In the genomic region with DNA sequence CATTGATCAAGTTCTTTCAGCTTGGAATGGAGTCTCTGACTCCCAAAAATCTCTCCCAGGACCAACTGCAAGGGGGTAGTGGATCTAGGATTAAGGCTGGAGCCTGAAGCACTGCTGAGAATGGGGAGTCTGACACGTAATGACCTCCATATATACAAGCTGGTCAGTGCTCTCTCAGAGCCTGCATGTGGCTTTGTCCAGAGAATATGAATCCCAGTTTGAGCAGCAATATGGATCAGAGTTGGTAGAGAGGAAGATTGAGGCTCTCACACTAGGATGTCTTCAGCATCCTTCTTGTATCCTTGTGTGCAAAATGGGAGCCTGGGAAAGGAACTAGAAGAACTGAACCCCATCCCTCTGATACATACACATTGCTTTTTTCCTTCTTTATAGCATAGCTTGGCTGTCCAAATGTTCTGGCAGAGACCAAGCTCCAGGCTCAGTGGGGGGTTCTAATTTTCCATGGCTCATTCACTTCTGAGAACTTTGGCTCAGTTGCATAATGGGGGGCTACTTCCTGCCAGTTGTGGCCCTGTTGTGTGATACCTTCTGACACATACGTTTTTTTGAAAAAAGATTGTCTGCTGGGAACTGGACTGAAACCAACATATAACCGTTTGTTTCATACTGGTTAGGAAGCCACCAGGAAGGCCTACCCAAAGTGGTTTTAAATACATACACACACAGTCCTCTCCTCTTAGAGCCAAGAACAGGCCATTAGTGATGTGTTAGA, we compare ENCODE assay signal across 12 cellular contexts.
DNase-seq lines count a peak whose midpoint lies in the region; ATAC-seq, FAIRE-seq and TF ChIP-seq lines count a peak whose summit lies in the region.
"Had no signal": no experiment of that assay in that cellular context is flagged by ENCODE, and none has a peak within 500 bp of the region (broad histone marks: within the 10 kb centered on the region; RNA-seq: fewer than 3 reads in every experiment).

No MANE protein-coding gene starts in this region.

- H3K36me3 ChIP-seq in HCT116 (ENCODE audit: control insufficient read depth in 1 of 2, insufficient read depth in 2 of 2, low read length in 2 of 2) = no peaks in the 10 kb centered on the region

- POLR2A ChIA-PET in A549 (lab: Yijun Ruan, JAX) = no interaction called here
- POLR2A ChIA-PET in HCT116 (lab: Charles Lee) = interaction anchor here (1.3 to 1.4 kb wide), 2 partner anchors 48 to 62 kb away, joined by 3 to 4 read pairs; no protein-coding TSS in a partner anchor

- TF ChIP-seq RAD21 in A549 (conservative IDR thresholded peaks at IDR 0.05 in 1 of 2, IDR thresholded peaks at IDR 0.05 in 1 of 2) (no peak), HCT116 (IDR thresholded peaks at IDR 0.05; ENCODE audit: low read depth) (no peak)

- H3K36me3 Mint-ChIP-seq in activated naive CD8-positive, alpha-beta T cell treated with anti-CD3 and anti-CD28 coated beads for 36 hours = peaks cover 44% of the 10 kb centered on the region

- H3K27ac Mint-ChIP-seq in activated naive CD8-positive, alpha-beta T cell treated with anti-CD3 and anti-CD28 coated beads for 36 hours = peak overlapping the region; percentile 83
- H3K27ac Mint-ChIP-seq: B cell had no signal

- TF ChIP-seq CTCF in A549 (IDR thresholded peaks at IDR 0.05) = no peak
- no peak for TF ChIP-seq CTCF in HCT116 (IDR thresholded peaks at IDR 0.05 in 2 of 3, conservative IDR thresholded peaks at IDR 0.05 in 1 of 3; ENCODE audit: borderline replicate concordance in 1 of 3, insufficient read depth in 1 of 3, low read depth in 2 of 3, low read length in 2 of 3)

- no peaks in the 10 kb centered on the region for H3K9me2 ChIP-seq in HCT116 (ENCODE audit: insufficient read depth)

- no peak overlapping the region for H2AFZ ChIP-seq in HCT116 (ENCODE audit: low read depth, low read length, poor library complexity, severe bottlenecking)

- peak; percentile 21 to 42; a peak in 3 of 6 replicates for ATAC-seq in A549
- peak; percentile 45 for ATAC-seq in HCT116
- ATAC-seq in HG02623 (IDR thresholded peaks at IDR 0.05; ENCODE audit: unreplicated experiment) = no peak

- H3K27me3 ChIP-seq in HCT116 (ENCODE audit: insufficient read depth, low read length) = no peaks in the 10 kb centered on the region

- 83% methylated on average over 3 of the region's 3 CpGs for WGBS in A549 (ENCODE audit: missing lambda C conversion rate)

- CTCF ChIA-PET in A549 (lab: Yijun Ruan, JAX) = interaction anchor here (0.9 to 1.7 kb wide), 5 partner anchors 13 to 277 kb away, joined by 3 to 5 read pairs (median 4); no protein-coding TSS in a partner anchor
- CTCF ChIA-PET in HCT116 (lab: Charles Lee) = no interaction called here

- H3K27ac ChIP-seq in A549 (peak overlapping the region; percentile 48 to 63; a peak in 4 of 6 replicates), HCT116 (ENCODE audit: low read depth, low read length) (peak overlapping the region; percentile 23; the same call in 1 of the 2 replicates)

- no peak for DNase-seq in A549 (ENCODE audit: low read depth in 1 of 2, low spot score in 1 of 2)
- no peak for DNase-seq in HCT116 (ENCODE audit: low read depth, low spot score)
- DNase-seq in activated naive CD8-positive, alpha-beta T cell treated with anti-CD3 and anti-CD28 coated beads for 36 hours = peak; percentile 40
- peak; percentile 65 for DNase-seq in kidney tubule cell (ENCODE audit: low spot score)
- DNase-seq in T1000 (lab: John Stamatoyannopoulos, UW) = no peak
- DNase-seq in NCI-H1092 (lab: John Stamatoyannopoulos, UW) = no peak
- no peak for DNase-seq in DMS79 treated with DMSO at 0.1 percent for 48 hours (lab: John Stamatoyannopoulos, UW)
- DNase-seq: caudate nucleus; NCI-H748 treated with DMSO at 0.1 percent for 48 hours; stimulated activated CD4-positive, alpha-beta T cell treated with anti-CD3 and anti-CD28 coated beads, Interleukin-1b, Interleukin-23, amount 100 ng/mL, for 48 hours had no signal

- no peaks in the 10 kb centered on the region for H4K20me1 ChIP-seq in HCT116 (ENCODE audit: insufficient read depth)

- H3K9me3 ChIP-seq in A549 (no peaks in the 10 kb centered on the region), HCT116 (ENCODE audit: control insufficient read depth in 1 of 2, insufficient read depth in 1 of 2, low read depth in 1 of 2, low read length in 2 of 2) (no peaks in the 10 kb centered on the region)

- H3K9ac ChIP-seq in HCT116 (ENCODE audit: low read length) = peak overlapping the region; percentile 62

- TF ChIP-seq POLR2A in A549 (IDR thresholded peaks at IDR 0.05; ENCODE audit: low read length) (no peak), HCT116 (IDR thresholded peaks at IDR 0.05; ENCODE audit: borderline replicate concordance, extremely low read depth, insufficient read depth, insufficient read length) (no peak)

- TF ChIP-seq EP300 in A549 (IDR thresholded peaks at IDR 0.05) = no peak

- H3K4me1 ChIP-seq in A549 (peaks cover 22% of the 10 kb centered on the region; the same call in 2 of the 3 replicates), HCT116 (ENCODE audit: control insufficient read depth in 1 of 2, insufficient read depth in 2 of 2, low read length in 2 of 2) (peaks cover 14 to 39% of the 10 kb centered on the region in 2 experiments)

- TSS peak; percentile 73 for BruUV-seq in HCT116 (replicated peaks; lab: Mats Ljungman, UMichigan)

- H3K9me3 Mint-ChIP-seq in activated naive CD8-positive, alpha-beta T cell treated with anti-CD3 and anti-CD28 coated beads for 36 hours = peaks cover 19% of the 10 kb centered on the region

- peak overlapping the region; percentile 71 for H3K4me2 ChIP-seq in A549
- H3K4me2 ChIP-seq in HCT116 (ENCODE audit: low read length) = peak overlapping the region; percentile 84

- intact Hi-C loops in HCT116 (cut with micrococcal nuclease) = loop anchor here (2.0 to 5.0 kb wide), 3 partner anchors 48 to 242 kb away; no protein-coding TSS in a partner anchor

- peaks cover 65% of the 10 kb centered on the region for H3K4me1 Mint-ChIP-seq in activated naive CD8-positive, alpha-beta T cell treated with anti-CD3 and anti-CD28 coated beads for 36 hours

- RAD21 ChIA-PET in HCT116 (lab: Charles Lee; ENCODE audit: low non-redundant PET in 1 of 2, low total read pairs in 2 of 2, uncharacterized antibody in 2 of 2, unreplicated experiment in 2 of 2) = interaction anchor here in 1 of 2 experiments (0.7 kb wide), 1 partner anchor 35 kb away, joined by 4 read pairs; no protein-coding TSS in a partner anchor

- no peak for FAIRE-seq in A549 (lab: Jason Lieb, UNC)

- no peaks in the 10 kb centered on the region for H3K27me3 Mint-ChIP-seq in activated naive CD8-positive, alpha-beta T cell treated with anti-CD3 and anti-CD28 coated beads for 36 hours
- H3K27me3 Mint-ChIP-seq: B cell had no signal

- H3K4me3 ChIP-seq in A549 (no peak overlapping the region), HCT116 (replicated peaks in 1 of 2; ENCODE audit: low read depth in 1 of 2, low read length in 2 of 2) (peak overlapping the region in 1 of 2 experiments; percentile 51; a peak in 2 of 4 replicates)

- H3K79me2 ChIP-seq in HCT116 (ENCODE audit: insufficient read depth, low read length) = no peaks in the 10 kb centered on the region

- H3K4me3 Mint-ChIP-seq in activated naive CD8-positive, alpha-beta T cell treated with anti-CD3 and anti-CD28 coated beads for 36 hours = peak overlapping the region; percentile 30
- H3K4me3 Mint-ChIP-seq: B cell had no signal

TF ChIP-seq in A549, 52 proteins besides CTCF, POLR2A, EP300 and RAD21 (continues in another document):
- TF ChIP-seq MAFK (IDR thresholded peaks at IDR 0.05; ENCODE audit: partially characterized antibody) (no peak), HOXB5 (CRISPR knock-in tag; IDR thresholded peaks at IDR 0.05) (no peak), CHD2 (IDR thresholded peaks at IDR 0.05; ENCODE audit: low read length, partially characterized antibody) (no peak), HOXA7 (CRISPR knock-in tag; IDR thresholded peaks at IDR 0.05) (no peak), PHF8 (IDR thresholded peaks at IDR 0.05; ENCODE audit: borderline replicate concordance, low read depth) (no peak), TFCP2L1 (CRISPR knock-in tag; IDR thresholded peaks at IDR 0.05) (no peak), ESRRA (IDR thresholded peaks at IDR 0.05; ENCODE audit: borderline replicate concordance, low read length) (no peak), CHD4 (IDR thresholded peaks at IDR 0.05; ENCODE audit: borderline replicate concordance) (no peak), GATA3 (IDR thresholded peaks at IDR 0.05; ENCODE audit: borderline replicate concordance) (no peak), JUNB (IDR thresholded peaks at IDR 0.05) (no peak), KDM5A (IDR thresholded peaks at IDR 0.05) (no peak)
- TF ChIP-seq, protein P1, sequence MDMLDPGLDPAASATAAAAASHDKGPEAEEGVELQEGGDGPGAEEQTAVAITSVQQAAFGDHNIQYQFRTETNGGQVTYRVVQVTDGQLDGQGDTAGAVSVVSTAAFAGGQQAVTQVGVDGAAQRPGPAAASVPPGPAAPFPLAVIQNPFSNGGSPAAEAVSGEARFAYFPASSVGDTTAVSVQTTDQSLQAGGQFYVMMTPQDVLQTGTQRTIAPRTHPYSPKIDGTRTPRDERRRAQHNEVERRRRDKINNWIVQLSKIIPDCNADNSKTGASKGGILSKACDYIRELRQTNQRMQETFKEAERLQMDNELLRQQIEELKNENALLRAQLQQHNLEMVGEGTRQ (IDR thresholded peaks at IDR 0.05) = no peak

TF ChIP-seq in HCT116, 20 proteins besides CTCF, POLR2A, EP300 and RAD21 (continues in another document):
- TF ChIP-seq CBX3 (IDR thresholded peaks at IDR 0.05; ENCODE audit: low read depth) (no peak), SIN3A (IDR thresholded peaks at IDR 0.05; ENCODE audit: low read depth) (no peak; the same call in 1 of the 2 replicates)
- TF ChIP-seq, protein P2, sequence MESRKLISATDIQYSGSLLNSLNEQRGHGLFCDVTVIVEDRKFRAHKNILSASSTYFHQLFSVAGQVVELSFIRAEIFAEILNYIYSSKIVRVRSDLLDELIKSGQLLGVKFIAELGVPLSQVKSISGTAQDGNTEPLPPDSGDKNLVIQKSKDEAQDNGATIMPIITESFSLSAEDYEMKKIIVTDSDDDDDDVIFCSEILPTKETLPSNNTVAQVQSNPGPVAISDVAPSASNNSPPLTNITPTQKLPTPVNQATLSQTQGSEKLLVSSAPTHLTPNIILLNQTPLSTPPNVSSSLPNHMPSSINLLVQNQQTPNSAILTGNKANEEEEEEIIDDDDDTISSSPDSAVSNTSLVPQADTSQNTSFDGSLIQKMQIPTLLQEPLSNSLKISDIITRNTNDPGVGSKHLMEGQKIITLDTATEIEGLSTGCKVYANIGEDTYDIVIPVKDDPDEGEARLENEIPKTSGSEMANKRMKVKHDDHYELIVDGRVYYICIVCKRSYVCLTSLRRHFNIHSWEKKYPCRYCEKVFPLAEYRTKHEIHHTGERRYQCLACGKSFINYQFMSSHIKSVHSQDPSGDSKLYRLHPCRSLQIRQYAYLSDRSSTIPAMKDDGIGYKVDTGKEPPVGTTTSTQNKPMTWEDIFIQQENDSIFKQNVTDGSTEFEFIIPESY (IDR thresholded peaks at IDR 0.05; ENCODE audit: extremely low read depth, insufficient replicate concordance, low read length) = no peak
- TF ChIP-seq, protein P3, sequence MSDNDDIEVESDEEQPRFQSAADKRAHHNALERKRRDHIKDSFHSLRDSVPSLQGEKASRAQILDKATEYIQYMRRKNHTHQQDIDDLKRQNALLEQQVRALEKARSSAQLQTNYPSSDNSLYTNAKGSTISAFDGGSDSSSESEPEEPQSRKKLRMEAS (IDR thresholded peaks at IDR 0.05) = peak; percentile 3; the same call in 1 of the 2 replicates

Comparison
In these comparisons a context has a peak if more than half of its experiments do, and no peak if none do; other contexts are left out.
1. DNase-seq: peak in activated naive CD8-positive, alpha-beta T cell treated with anti-CD3 and anti-CD28 coated beads for 36 hours (single experiment) and kidney tubule cell (single experiment); none in A549 (0 of 2), HCT116 (single experiment), T1000 (single experiment), NCI-H1092 (single experiment) and DMS79 treated with DMSO at 0.1 percent for 48 hours (single experiment).